In genomic region chr1:231856426-231856825, GRCh38 we compare ENCODE assay signal across 15 cellular contexts.
A peak's percentile ranks its signal among the peaks of the same experiment; 100 is the strongest.
DNase-seq lines count a peak whose midpoint lies in the region; ATAC-seq and TF ChIP-seq lines count a peak whose summit lies in the region.
"Had no signal": no experiment of that assay in that cellular context is flagged by ENCODE, and none has a peak within 500 bp of the region (broad histone marks: within the 10 kb centered on the region; RNA-seq: fewer than 3 reads in every experiment).

No MANE protein-coding gene starts in this region.

- WGBS in HUES64, result 51% methylated on average over 3 of the region's 3 CpGs

- 0 out of 2 replicates have a peak overlapping the region, but pooled peaks have one; percentile 50 for H3K27ac Mint-ChIP-seq in WTC11
- no peak overlapping the region for H3K27ac Mint-ChIP-seq in activated T-helper 1 cell treated with anti-CD3 and anti-CD28 coated beads, Interleukin-12 subunit alpha, Interleukin-12 subunit beta, Interleukin-2, Interleukin-4 antibody, amounts not matched to agents 30 ng/mL and 10 ng/mL and 1 ng/mL, durations not matched to agents 14 hours and 24 hours and 36 hours
- no peak overlapping the region for H3K27ac Mint-ChIP-seq in endothelial cell (ENCODE audit: unreplicated experiment)

- TF ChIP-seq CTCF in GM12865 (IDR thresholded peaks at IDR 0.05; ENCODE audit: insufficient read depth, low read depth, low read length, missing control alignments) (no peak), WTC11 (IDR thresholded peaks at IDR 0.05) (no peak), upper lobe of right lung (IDR thresholded peaks at IDR 0.05) (no peak), endothelial cell (IDR thresholded peaks at IDR 0.05; ENCODE audit: unreplicated experiment) (no peak)

- H3K36me3 Mint-ChIP-seq in WTC11 (no peaks in the 10 kb centered on the region), endothelial cell (ENCODE audit: low read depth, unreplicated experiment) (peaks cover 8% of the 10 kb centered on the region)
- peaks cover 1% of the 10 kb centered on the region for H3K36me3 Mint-ChIP-seq in activated T-helper 1 cell treated with anti-CD3 and anti-CD28 coated beads, Interleukin-12 subunit alpha, Interleukin-12 subunit beta, Interleukin-2, Interleukin-4 antibody, amounts not matched to agents 30 ng/mL and 10 ng/mL and 1 ng/mL, durations not matched to agents 14 hours and 24 hours and 36 hours (ENCODE audit: low read depth)
- H3K36me3 Mint-ChIP-seq: CD4-positive, CD25-positive, alpha-beta regulatory T cell had no signal

- H3K27me3 Mint-ChIP-seq in WTC11 (ENCODE audit: low read depth) (no peaks in the 10 kb centered on the region; the same call in none of the 2 replicates), endothelial cell (ENCODE audit: unreplicated experiment) (no peaks in the 10 kb centered on the region)
- no peaks in the 10 kb centered on the region for H3K27me3 Mint-ChIP-seq in activated T-helper 1 cell treated with anti-CD3 and anti-CD28 coated beads, Interleukin-12 subunit alpha, Interleukin-12 subunit beta, Interleukin-2, Interleukin-4 antibody, amounts not matched to agents 30 ng/mL and 10 ng/mL and 1 ng/mL, durations not matched to agents 14 hours and 24 hours and 36 hours (ENCODE audit: insufficient read depth)
- H3K27me3 Mint-ChIP-seq: CD4-positive, CD25-positive, alpha-beta regulatory T cell had no signal

- H3K27ac ChIP-seq in HUES64 (ENCODE audit: low read depth, low read length) (peak overlapping the region; percentile 49; the same call in 1 of the 2 replicates), upper lobe of right lung (no peak overlapping the region)
- H3K27ac ChIP-seq: BLaER1 treated with 17β-estradiol and CSF1 and Interleukin-3, amounts not matched to agents 10 nM and 100 nM; GM23248 had no signal

- no peaks in the 10 kb centered on the region for H3K27me3 ChIP-seq in HUES64 (ENCODE audit: insufficient read depth, low read length)
- H3K27me3 ChIP-seq in upper lobe of right lung, result no peaks in the 10 kb centered on the region
- H3K27me3 ChIP-seq: BLaER1 treated with 17β-estradiol and CSF1 and Interleukin-3, amounts not matched to agents 10 nM and 100 nM had no signal

- H3K9me3 Mint-ChIP-seq in WTC11 (no peaks in the 10 kb centered on the region), endothelial cell (ENCODE audit: unreplicated experiment) (no peaks in the 10 kb centered on the region)
- H3K9me3 Mint-ChIP-seq in activated T-helper 1 cell treated with anti-CD3 and anti-CD28 coated beads, Interleukin-12 subunit alpha, Interleukin-12 subunit beta, Interleukin-2, Interleukin-4 antibody, amounts not matched to agents 30 ng/mL and 10 ng/mL and 1 ng/mL, durations not matched to agents 14 hours and 24 hours and 36 hours, result no peaks in the 10 kb centered on the region
- H3K9me3 Mint-ChIP-seq: CD4-positive, CD25-positive, alpha-beta regulatory T cell had no signal

- intact Hi-C loops in activated T-helper 1 cell treated with anti-CD3 and anti-CD28 coated beads, Interleukin-12 subunit alpha, Interleukin-12 subunit beta, Interleukin-2, Interleukin-4 antibody, amounts not matched to agents 30 ng/mL and 10 ng/mL and 1 ng/mL, durations not matched to agents 14 hours and 24 hours and 36 hours (cut with micrococcal nuclease), result no loop called here
- intact Hi-C loops in upper lobe of right lung (cut with DNase I), result no loop called here

- H3K4me1 Mint-ChIP-seq in WTC11, result peaks cover 23% of the 10 kb centered on the region
- no peaks in the 10 kb centered on the region for H3K4me1 Mint-ChIP-seq in activated T-helper 1 cell treated with anti-CD3 and anti-CD28 coated beads, Interleukin-12 subunit alpha, Interleukin-12 subunit beta, Interleukin-2, Interleukin-4 antibody, amounts not matched to agents 30 ng/mL and 10 ng/mL and 1 ng/mL, durations not matched to agents 14 hours and 24 hours and 36 hours (ENCODE audit: low read depth)
- H3K4me1 Mint-ChIP-seq in endothelial cell (ENCODE audit: unreplicated experiment), result no peaks in the 10 kb centered on the region

- H3K36me3 ChIP-seq in HUES64 (ENCODE audit: insufficient read depth, low read length), result no peaks in the 10 kb centered on the region
- H3K36me3 ChIP-seq in upper lobe of right lung, result no peaks in the 10 kb centered on the region
- H3K36me3 ChIP-seq: HAP-1 had no signal

- H3K9ac ChIP-seq in HUES64 (ENCODE audit: low read depth, low read length), result no peak overlapping the region
- H3K9ac ChIP-seq: BLaER1 treated with 17β-estradiol and CSF1 and Interleukin-3, amounts not matched to agents 10 nM and 100 nM; GM23248 had no signal

- no peaks in the 10 kb centered on the region for H3K4me1 ChIP-seq in HUES64 (ENCODE audit: insufficient read depth, low read length)
- H3K4me1 ChIP-seq in upper lobe of right lung, result no peaks in the 10 kb centered on the region
- H3K4me1 ChIP-seq: HAP-1 had no signal

- CTCF ChIA-PET in WTC11 (lab: Charles Lee), result interaction anchor here (1.2 kb wide), 1 partner anchor 11 kb away, joined by 3 read pairs; no protein-coding TSS in a partner anchor

- H3K9me3 ChIP-seq in HUES64 (ENCODE audit: insufficient read depth, low read depth, low read length) (no peaks in the 10 kb centered on the region), upper lobe of right lung (no peaks in the 10 kb centered on the region)
- H3K9me3 ChIP-seq: BLaER1 treated with 17β-estradiol and CSF1 and Interleukin-3, amounts not matched to agents 10 nM and 100 nM; HAP-1 had no signal

- H3K4me3 Mint-ChIP-seq in WTC11 (no peak overlapping the region), endothelial cell (ENCODE audit: unreplicated experiment) (no peak overlapping the region)
- no peak overlapping the region for H3K4me3 Mint-ChIP-seq in activated T-helper 1 cell treated with anti-CD3 and anti-CD28 coated beads, Interleukin-12 subunit alpha, Interleukin-12 subunit beta, Interleukin-2, Interleukin-4 antibody, amounts not matched to agents 30 ng/mL and 10 ng/mL and 1 ng/mL, durations not matched to agents 14 hours and 24 hours and 36 hours
- H3K4me3 Mint-ChIP-seq: CD4-positive, CD25-positive, alpha-beta regulatory T cell had no signal

- POLR2A ChIA-PET in WTC11 (lab: Charles Lee), result no interaction called here

- ATAC-seq in WTC11, result peak; percentile 82
- ATAC-seq in upper lobe of right lung, result no peak
- ATAC-seq: GM12878 had no signal

- peak; percentile 18 for DNase-seq in GM12865 (ENCODE audit: low read depth)
- DNase-seq in WTC11 (ENCODE audit: low spot score), result no peak
- DNase-seq in iPS-NIHi11 (ENCODE audit: low spot score), result peak; percentile 22
- no peak for DNase-seq in activated T-helper 1 cell treated with anti-CD3 and anti-CD28 coated beads, Interleukin-12 subunit alpha, Interleukin-12 subunit beta, Interleukin-2, Interleukin-4 antibody, amounts not matched to agents 30 ng/mL and 10 ng/mL and 1 ng/mL, durations not matched to agents 14 hours and 24 hours and 36 hours (ENCODE audit: low spot score)
- DNase-seq in upper lobe of right lung, result no peak
- no peak for DNase-seq in endothelial cell (ENCODE audit: low spot score)
- no peak for DNase-seq in occipital lobe (lab: John Stamatoyannopoulos, UW)
- DNase-seq: ACHN; CD4-positive, CD25-positive, alpha-beta regulatory T cell; DMS53; GM23248 had no signal

- no peak overlapping the region for H3K4me3 ChIP-seq in GM12865 (ENCODE audit: low read depth, low read length)
- H3K4me3 ChIP-seq in HUES64 (ENCODE audit: low read length), result no peak overlapping the region
- no peak overlapping the region for H3K4me3 ChIP-seq in upper lobe of right lung
- H3K4me3 ChIP-seq: BLaER1 treated with 17β-estradiol and CSF1 and Interleukin-3, amounts not matched to agents 10 nM and 100 nM; GM12878; GM23248; HAP-1 had no signal

TF ChIP-seq in WTC11, 78 proteins besides CTCF, POLR2A, EP300 and RAD21:
- TF ChIP-seq TEAD1 (CRISPR knock-in tag; IDR thresholded peaks at IDR 0.05), result 0 out of 2 replicates have a peak, but pooled peaks have one; percentile 31
- no peak for TF ChIP-seq FOXP1 (CRISPR knock-in tag; IDR thresholded peaks at IDR 0.05; ENCODE audit: borderline replicate concordance)
- TF ChIP-seq ZNF423 (CRISPR knock-in tag; IDR thresholded peaks at IDR 0.05), result peak; percentile 91
- TF ChIP-seq USF2 (CRISPR knock-in tag; IDR thresholded peaks at IDR 0.05), result peak; percentile 55

Comparison
In these comparisons a context has a peak if more than half of its experiments do, and no peak if none do; other contexts are left out.
1. DNase-seq: peak in GM12865 (single experiment) and iPS-NIHi11 (single experiment); none in WTC11 (single experiment), activated T-helper 1 cell treated with anti-CD3 and anti-CD28 coated beads, Interleukin-12 subunit alpha, Interleukin-12 subunit beta, Interleukin-2, Interleukin-4 antibody, amounts not matched to agents 30 ng/mL and 10 ng/mL and 1 ng/mL, durations not matched to agents 14 hours and 24 hours and 36 hours (single experiment), upper lobe of right lung (single experiment), endothelial cell (single experiment) and occipital lobe (single experiment).